ENCODE assay signal across 8 cellular contexts in genomic region chr22:37634505-37635002, GRCh38. TPM values are rescaled to one million over a fixed set of nuclear protein-coding genes. Genes with fewer than 3 reads are reported as not detected.
DNase-seq lines count a peak whose midpoint lies in the region; ATAC-seq, FAIRE-seq and TF ChIP-seq lines count a peak whose summit lies in the region.

No MANE protein-coding gene starts in this region.

- H3K4me3 ChIP-seq in Panc1 (ENCODE audit: low read depth in 2 of 2, low read length in 2 of 2) (no peak overlapping the region), kidney (ENCODE audit: low read length in 2 of 2) (peak overlapping the region in 1 of 2 donors; percentile 9)
- H3K4me3 ChIP-seq in effector memory CD4-positive, alpha-beta T cell (ENCODE audit: insufficient read depth, low read depth, low read length, poor library complexity, severe bottlenecking), result peak overlapping the region; percentile 38

- CTCF ChIA-PET in Panc1 (lab: Charles Lee), result interaction anchor here (0.6 to 1.1 kb wide), 3 partner anchors 9 to 50 kb away, joined by 3 read pairs; no protein-coding TSS in a partner anchor

- intact Hi-C loops in Panc1 (cut with micrococcal nuclease; ENCODE audit: unreplicated experiment) (no loop called here), kidney (cut with DNase I) (no loop called here)

- FAIRE-seq in kidney (lab: Jason Lieb, UNC), result no peak

- H3K9me3 ChIP-seq in ES-I3 (ENCODE audit: control insufficient read depth, insufficient read depth, low read length) (no peaks in the 10 kb centered on the region), Panc1 (ENCODE audit: control insufficient read depth, insufficient read depth, low read depth, low read length) (no peaks in the 10 kb centered on the region), kidney (ENCODE audit: control insufficient read depth in 1 of 2, low read length in 2 of 2) (no peaks in the 10 kb centered on the region)
- H3K9me3 ChIP-seq in effector memory CD4-positive, alpha-beta T cell (ENCODE audit: control insufficient read depth, low read length), result no peaks in the 10 kb centered on the region

- peak overlapping the region; percentile 16; the same call in 1 of the 2 replicates for H3K9ac ChIP-seq in ES-I3 (ENCODE audit: low read depth, low read length)
- H3K9ac ChIP-seq in kidney (ENCODE audit: low read length in 2 of 2), result no peak overlapping the region

- peaks cover 25% of the 10 kb centered on the region for H3K4me1 ChIP-seq in ES-I3 (ENCODE audit: insufficient read depth, low read length)
- H3K4me1 ChIP-seq in Panc1 (ENCODE audit: control insufficient read depth, insufficient read depth, low read length), result peaks cover 19% of the 10 kb centered on the region
- peaks cover 70% of the 10 kb centered on the region for H3K4me1 ChIP-seq in effector memory CD4-positive, alpha-beta T cell (ENCODE audit: control insufficient read depth, insufficient read depth, low read length, poor library complexity, severe bottlenecking)
- peaks cover 12 to 27% of the 10 kb centered on the region in 2 donors for H3K4me1 ChIP-seq in kidney (ENCODE audit: control insufficient read depth in 1 of 2, insufficient read depth in 1 of 2, low read depth in 1 of 2, low read length in 2 of 2)

- POLR2A ChIA-PET in Panc1 (lab: Charles Lee), result no interaction called here

- TF ChIP-seq CTCF in Panc1 (IDR thresholded peaks at IDR 0.05) (peak; percentile 37; the same call in 1 of the 2 replicates), progenitor cell of endocrine pancreas (IDR thresholded peaks at IDR 0.05; ENCODE audit: unreplicated experiment) (no peak), kidney (IDR thresholded peaks at IDR 0.05; ENCODE audit: borderline replicate concordance, extremely low read depth, insufficient read depth) (no peak)

- H3K4me3 Mint-ChIP-seq in progenitor cell of endocrine pancreas (ENCODE audit: low read depth), result no peak overlapping the region

- peaks cover 6% of the 10 kb centered on the region for H3K36me3 ChIP-seq in ES-I3 (ENCODE audit: insufficient read depth, low read length)
- H3K36me3 ChIP-seq in Panc1 (ENCODE audit: control insufficient read depth, insufficient read depth, low read length), result no peaks in the 10 kb centered on the region
- peaks cover 12% of the 10 kb centered on the region for H3K36me3 ChIP-seq in effector memory CD4-positive, alpha-beta T cell (ENCODE audit: control insufficient read depth, insufficient read depth, low read length)
- H3K36me3 ChIP-seq in kidney (ENCODE audit: control insufficient read depth in 1 of 2, insufficient read depth in 2 of 2, low read length in 2 of 2), result no peaks in the 10 kb centered on the region

- H3K27me3 Mint-ChIP-seq in progenitor cell of endocrine pancreas, result no peaks in the 10 kb centered on the region

- in situ Hi-C loops in Panc1 (cut with HindIII; ENCODE audit: low pct_unique_long_range_greater_than_20kb, low sequenced_read_pairs), result no loop called here

- H3K27me3 ChIP-seq in Panc1 (ENCODE audit: control insufficient read depth, insufficient read depth, low read length), result no peaks in the 10 kb centered on the region
- H3K27me3 ChIP-seq in effector memory CD4-positive, alpha-beta T cell (replicated peaks; ENCODE audit: control insufficient read depth, insufficient read depth, low read length, poor library complexity, severe bottlenecking), result no peaks in the 10 kb centered on the region

- BruUV-seq in Panc1 (replicated peaks; lab: Mats Ljungman, UMichigan), result no TSS peak

- ATAC-seq in Panc1 (no peak), GM18867 (IDR thresholded peaks at IDR 0.05; ENCODE audit: unreplicated experiment) (no peak), HG02885 (IDR thresholded peaks at IDR 0.05; ENCODE audit: poor library complexity, unreplicated experiment) (no peak), left lobe of liver (no peak)

- peak overlapping the region; percentile 88 for H3K27ac Mint-ChIP-seq in progenitor cell of endocrine pancreas

- DNase-seq in Panc1 (ENCODE audit: low read depth, low spot score) (no peak), progenitor cell of endocrine pancreas (ENCODE audit: low spot score, unreplicated experiment) (no peak), left lobe of liver (ENCODE audit: low spot score) (no peak), kidney (no peak)
- no peak for DNase-seq in effector memory CD4-positive, alpha-beta T cell

- H3K27ac ChIP-seq in Panc1 (ENCODE audit: low read length) (0 out of 2 replicates have a peak overlapping the region, but pooled peaks have one; percentile 23), kidney (ENCODE audit: low read depth in 2 of 2, low read length in 2 of 2) (peak overlapping the region in 1 of 2 donors; percentile 43)
- H3K27ac ChIP-seq in effector memory CD4-positive, alpha-beta T cell (ENCODE audit: insufficient read depth, low read length, poor library complexity, severe bottlenecking), result peak overlapping the region; percentile 65

- no peaks in the 10 kb centered on the region for H3K9me3 Mint-ChIP-seq in progenitor cell of endocrine pancreas (ENCODE audit: low read depth)

- H3K4me1 Mint-ChIP-seq in progenitor cell of endocrine pancreas (ENCODE audit: low read depth), result peaks cover 20% of the 10 kb centered on the region

- H3K36me3 Mint-ChIP-seq in progenitor cell of endocrine pancreas (ENCODE audit: insufficient read depth), result no peaks in the 10 kb centered on the region

RNA-seq across cellular contexts. Expression of gene SH3BP1, which starts 4.9 kb away (rescaled TPM):
- 6.8 TPM for total RNA-seq in Panc1 (2021; ENCODE audit: unreplicated experiment)
- 6.8 TPM for polyA plus RNA-seq in Panc1 (2012; ENCODE audit: insufficient read length)
- total RNA-seq in progenitor cell of endocrine pancreas, result 25.4 and 27.4 TPM in 2 replicates
- 3.0 TPM for total RNA-seq in left lobe of liver
- 12.8 TPM for total RNA-seq in kidney
- polyA plus RNA-seq in kidney (ENCODE audit: insufficient read depth, low read depth, low replicate concordance), result 2.2 TPM

RNA-seq across cellular contexts. Expression of gene PDXP, which starts 24.0 kb away (rescaled TPM):
- total RNA-seq in Panc1 (2021; ENCODE audit: unreplicated experiment) (17.6 TPM), progenitor cell of endocrine pancreas (16.8 and 17.7 TPM in 2 replicates), left lobe of liver (40.9 TPM), kidney (6.3 TPM)
- 14.6 TPM for polyA plus RNA-seq in Panc1 (2012; ENCODE audit: insufficient read length)
- 29.6 TPM for polyA plus RNA-seq in kidney (ENCODE audit: insufficient read depth, low read depth, low replicate concordance)

RNA-seq across cellular contexts. Expression of gene GGA1, which starts 25.9 kb away (rescaled TPM):
- total RNA-seq in Panc1 (2021; ENCODE audit: unreplicated experiment), result 45.4 TPM
- polyA plus RNA-seq in Panc1 (2012; ENCODE audit: insufficient read length), result 42.9 TPM
- total RNA-seq in progenitor cell of endocrine pancreas, result 121 and 132 TPM in 2 replicates
- 27.3 TPM for total RNA-seq in left lobe of liver
- total RNA-seq in kidney, result 61.2 TPM
- polyA plus RNA-seq in kidney (ENCODE audit: insufficient read depth, low read depth, low replicate concordance), result 37.5 TPM

RNA-seq across cellular contexts. Expression of gene LGALS1, which starts 40.9 kb away (rescaled TPM):
- total RNA-seq in Panc1 (2021; ENCODE audit: unreplicated experiment) (1,518 TPM), progenitor cell of endocrine pancreas (0.81 TPM in 1 of 2 replicates, not detected in the other), left lobe of liver (115 TPM), kidney (227 TPM)
- polyA plus RNA-seq in Panc1 (2012; ENCODE audit: insufficient read length), result 2,763 TPM
- polyA plus RNA-seq in kidney (ENCODE audit: insufficient read depth, low read depth, low replicate concordance), result 496 TPM

RNA-seq across cellular contexts. Expression of gene NOL12, which starts 51.6 kb away (rescaled TPM):
- total RNA-seq in Panc1 (2021; ENCODE audit: unreplicated experiment) (32.7 TPM), progenitor cell of endocrine pancreas (16.4 and 17.1 TPM in 2 replicates), left lobe of liver (9.9 TPM), kidney (27.5 TPM)
- polyA plus RNA-seq in Panc1 (2012; ENCODE audit: insufficient read length), result 37.2 TPM
- polyA plus RNA-seq in kidney (ENCODE audit: insufficient read depth, low read depth, low replicate concordance), result 26.3 TPM
